In the genomic region with DNA sequence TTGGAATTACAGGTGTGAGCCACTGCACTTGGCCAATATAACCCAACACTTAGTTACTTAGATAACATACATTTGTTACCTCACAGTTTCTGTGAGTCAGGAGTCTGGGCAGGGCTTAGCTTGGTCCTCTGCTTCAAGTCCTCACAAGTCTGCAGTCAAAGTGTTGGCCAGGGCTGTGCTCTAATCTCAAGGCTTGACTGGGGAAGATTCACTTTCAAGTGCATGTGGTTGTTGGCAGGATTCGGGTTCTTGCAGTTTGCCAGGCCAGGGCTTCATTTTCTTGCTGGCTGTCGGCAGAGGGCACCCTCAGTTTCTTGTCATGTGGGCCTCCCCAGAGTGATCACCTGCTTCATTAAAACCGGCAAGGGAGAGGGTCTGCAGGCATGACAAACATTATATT, we compare ENCODE assay signal across 17 cellular contexts.
A peak's percentile ranks its signal among the peaks of the same experiment; 100 is the strongest.
DNase-seq lines count a peak whose midpoint lies in the region; ATAC-seq and TF ChIP-seq lines count a peak whose summit lies in the region.
"Had no signal": no experiment of that assay in that cellular context is flagged by ENCODE, and none has a peak within 500 bp of the region (broad histone marks: within the 10 kb centered on the region; RNA-seq: fewer than 3 reads in every experiment).

No MANE protein-coding gene starts in this region.

- intact Hi-C loops in MCF 10A (cut with micrococcal nuclease): no loop called here
- intact Hi-C loops in breast epithelium (cut with DNase I; ENCODE audit: low total_unique reads): no loop called here
- intact Hi-C loops in vagina (cut with DNase I): loop anchor here (10.0 kb wide), 1 partner anchor 1844 kb away; the partner anchor contains the start of gene EPHA4

- H3K9me3 Mint-ChIP-seq in MCF 10A (ENCODE audit: unreplicated experiment): no peaks in the 10 kb centered on the region

- TF ChIP-seq CTCF in MCF 10A (IDR thresholded peaks at IDR 0.05; ENCODE audit: unreplicated experiment): no peak
- TF ChIP-seq CTCF in breast epithelium (IDR thresholded peaks at IDR 0.05): no peak
- peak; percentile 31; the same call in 1 of the 2 replicates for TF ChIP-seq CTCF in OCI-LY1 (IDR thresholded peaks at IDR 0.05; ENCODE audit: low read length)
- no peak for TF ChIP-seq CTCF in vagina (IDR thresholded peaks at IDR 0.05)

- no peaks in the 10 kb centered on the region for H3K9me3 ChIP-seq in breast epithelium
- H3K9me3 ChIP-seq in OCI-LY1 (ENCODE audit: low read length): no peaks in the 10 kb centered on the region
- H3K9me3 ChIP-seq in vagina: no peaks in the 10 kb centered on the region
- H3K9me3 ChIP-seq: BLaER1 treated with 17β-estradiol and CSF1 and Interleukin-3, amounts not matched to agents 10 nM and 100 nM; Peyer's patch had no signal

- H3K27ac ChIP-seq in breast epithelium (no peak overlapping the region), OCI-LY1 (ENCODE audit: low read depth, low read length, poor library complexity, severe bottlenecking) (no peak overlapping the region), vagina (no peak overlapping the region)
- H3K27ac ChIP-seq: 22Rv1; BLaER1 treated with 17β-estradiol and CSF1 and Interleukin-3, amounts not matched to agents 10 nM and 100 nM; Peyer's patch; SK-N-MC had no signal

- H3K27me3 ChIP-seq in breast epithelium (no peaks in the 10 kb centered on the region), OCI-LY1 (ENCODE audit: insufficient read depth, low read length) (no peaks in the 10 kb centered on the region), vagina (no peaks in the 10 kb centered on the region)
- H3K27me3 ChIP-seq: BLaER1 treated with 17β-estradiol and CSF1 and Interleukin-3, amounts not matched to agents 10 nM and 100 nM; Peyer's patch had no signal

- no peaks in the 10 kb centered on the region for H3K36me3 ChIP-seq in breast epithelium
- H3K36me3 ChIP-seq in OCI-LY1 (ENCODE audit: insufficient read depth, low read length): no peaks in the 10 kb centered on the region
- no peaks in the 10 kb centered on the region for H3K36me3 ChIP-seq in vagina
- H3K36me3 ChIP-seq: BLaER1 treated with 17β-estradiol and CSF1 and Interleukin-3, amounts not matched to agents 10 nM and 100 nM; Peyer's patch had no signal

- BruUV-seq in MCF 10A (replicated peaks; lab: Mats Ljungman, UMichigan): no TSS peak

- H2AFZ ChIP-seq in OCI-LY1 (ENCODE audit: low read length): no peak overlapping the region

- CTCF ChIA-PET in MCF 10A (lab: Yijun Ruan, JAX): no interaction called here

- TF ChIP-seq POLR2A in breast epithelium (IDR thresholded peaks at IDR 0.05): no peak
- no peak for TF ChIP-seq POLR2A in vagina (IDR thresholded peaks at IDR 0.05)

- no peaks in the 10 kb centered on the region for H3K79me2 ChIP-seq in OCI-LY1 (ENCODE audit: insufficient read depth, low read length)

- H3K4me3 ChIP-seq in breast epithelium: no peak overlapping the region
- H3K4me3 ChIP-seq in OCI-LY1 (ENCODE audit: low read depth, low read length, poor library complexity, severe bottlenecking): no peak overlapping the region
- no peak overlapping the region for H3K4me3 ChIP-seq in vagina
- H3K4me3 ChIP-seq: BLaER1 treated with 17β-estradiol and CSF1 and Interleukin-3, amounts not matched to agents 10 nM and 100 nM; Peyer's patch; SK-N-MC had no signal

- peaks cover 4% of the 10 kb centered on the region for H3K36me3 Mint-ChIP-seq in MCF 10A (ENCODE audit: insufficient read depth, unreplicated experiment)

- no peaks in the 10 kb centered on the region for H3F3A ChIP-seq in OCI-LY1 (ENCODE audit: insufficient read depth, low read length)

- no peak overlapping the region for H3K27ac Mint-ChIP-seq in MCF 10A (ENCODE audit: low read depth, unreplicated experiment)

- H3K9ac ChIP-seq in OCI-LY1 (ENCODE audit: low read length): no peak overlapping the region
- H3K9ac ChIP-seq: BLaER1 treated with 17β-estradiol and CSF1 and Interleukin-3, amounts not matched to agents 10 nM and 100 nM had no signal

- POLR2A ChIA-PET in MCF 10A (lab: Yijun Ruan, JAX): interaction anchor here (1.0 to 2.7 kb wide), 2 partner anchors 42 to 1843 kb away, joined by 3 to 12 read pairs; no protein-coding TSS in a partner anchor

- H3K27me3 Mint-ChIP-seq in MCF 10A (ENCODE audit: insufficient read depth, unreplicated experiment): no peaks in the 10 kb centered on the region

- H3K4me3 Mint-ChIP-seq in MCF 10A (ENCODE audit: unreplicated experiment): no peak overlapping the region

- H3K4me1 ChIP-seq in breast epithelium (no peaks in the 10 kb centered on the region), OCI-LY1 (ENCODE audit: insufficient read depth, low read length, severe bottlenecking) (no peaks in the 10 kb centered on the region), vagina (no peaks in the 10 kb centered on the region)
- H3K4me1 ChIP-seq: Peyer's patch had no signal

- H3K4me1 Mint-ChIP-seq in MCF 10A (ENCODE audit: insufficient read depth, unreplicated experiment): peaks cover 15% of the 10 kb centered on the region

- no peak overlapping the region for H3K4me2 ChIP-seq in OCI-LY1 (ENCODE audit: low read length)
- H3K4me2 ChIP-seq: BLaER1 treated with 17β-estradiol and CSF1 and Interleukin-3, amounts not matched to agents 10 nM and 100 nM had no signal

- no peaks in the 10 kb centered on the region for H4K20me1 ChIP-seq in OCI-LY1 (ENCODE audit: insufficient read depth, low read length)
- H4K20me1 ChIP-seq: BLaER1 treated with 17β-estradiol and CSF1 and Interleukin-3, amounts not matched to agents 10 nM and 100 nM had no signal

- DNase-seq in MCF 10A (ENCODE audit: unreplicated experiment): peak; percentile 57
- no peak for DNase-seq in breast epithelium (ENCODE audit: low spot score in 2 of 2)
- DNase-seq in vagina (ENCODE audit: extremely low spot score in 2 of 2): peak; percentile 70 to 85
- no peak for DNase-seq in NCI-H1930 (lab: John Stamatoyannopoulos, UW)
- no peak for DNase-seq in stimulated activated CD8-positive, alpha-beta memory T cell treated with anti-CD3 and anti-CD28 coated beads, Interleukin-4, amount 100 ng/mL, for 48 hours
- DNase-seq in OCI-M2 (lab: John Stamatoyannopoulos, UW; ENCODE audit: unreplicated experiment): no peak
- DNase-seq: NCI-H1436, NCI-H2029 treated with DMSO at 0.1 percent for 48 hours, NCI-H510A treated with DMSO at 0.1 percent for 48 hours, NCI-H82, Peyer's patch, Right ventricle myocardium superior had no signal

- no peaks in the 10 kb centered on the region for H3K9me2 ChIP-seq in OCI-LY1 (ENCODE audit: low read depth, low read length)

- ATAC-seq in esophagus mucosa: peak; percentile 80

Comparison
In these comparisons a context has a peak if more than half of its experiments do, and no peak if none do; other contexts are left out.
1. DNase-seq: peak in MCF 10A (single experiment) and vagina (2 of 2); none in breast epithelium (0 of 2), NCI-H1930 (0 of 2), stimulated activated CD8-positive, alpha-beta memory T cell treated with anti-CD3 and anti-CD28 coated beads, Interleukin-4, amount 100 ng/mL, for 48 hours (single experiment) and OCI-M2 (single experiment).